In genomic region chr10:89296227-89296648, GRCh38 we compare ENCODE assay signal across 9 cellular contexts. TPM values are rescaled to one million over a fixed set of nuclear protein-coding genes. Genes with fewer than 3 reads are reported as not detected.
DNase-seq lines count a peak whose midpoint lies in the region; ATAC-seq and TF ChIP-seq lines count a peak whose summit lies in the region.
"Had no signal": no experiment of that assay in that cellular context is flagged by ENCODE, and none has a peak within 500 bp of the region (broad histone marks: within the 10 kb centered on the region; RNA-seq: fewer than 3 reads in every experiment).

No MANE protein-coding gene starts in this region.

- no peak for ATAC-seq in GM18519 (IDR thresholded peaks at IDR 0.05; ENCODE audit: low FRiP score, unreplicated experiment)

- peaks cover 21% of the 10 kb centered on the region for H3K9me3 Mint-ChIP-seq in activated T-helper 1 cell treated with anti-CD3 and anti-CD28 coated beads, Interleukin-12 subunit alpha, Interleukin-12 subunit beta, Interleukin-2, Interleukin-4 antibody, amounts not matched to agents 30 ng/mL and 10 ng/mL and 1 ng/mL, durations not matched to agents 14 hours and 24 hours and 36 hours

- no peaks in the 10 kb centered on the region for H3K9me3 ChIP-seq in muscle layer of duodenum (ENCODE audit: control insufficient read depth in 1 of 2, low read length in 2 of 2)

- no peak overlapping the region for H3K4me3 Mint-ChIP-seq in activated T-helper 1 cell treated with anti-CD3 and anti-CD28 coated beads, Interleukin-12 subunit alpha, Interleukin-12 subunit beta, Interleukin-2, Interleukin-4 antibody, amounts not matched to agents 30 ng/mL and 10 ng/mL and 1 ng/mL, durations not matched to agents 14 hours and 24 hours and 36 hours

- no peak overlapping the region for H3K27ac Mint-ChIP-seq in activated T-helper 1 cell treated with anti-CD3 and anti-CD28 coated beads, Interleukin-12 subunit alpha, Interleukin-12 subunit beta, Interleukin-2, Interleukin-4 antibody, amounts not matched to agents 30 ng/mL and 10 ng/mL and 1 ng/mL, durations not matched to agents 14 hours and 24 hours and 36 hours

- DNase-seq in AG10803 (ENCODE audit: low read depth), result peak; percentile 92
- DNase-seq in Kasumi-1 (lab: John Stamatoyannopoulos, UW), result peak; percentile 43 to 64
- no peak for DNase-seq in coronary artery (ENCODE audit: low spot score)
- no peak for DNase-seq in NCI-H1417 (lab: John Stamatoyannopoulos, UW)
- no peak for DNase-seq in cerebellum (ENCODE audit: low spot score)
- no peak for DNase-seq in activated T-helper 1 cell treated with anti-CD3 and anti-CD28 coated beads, Interleukin-12 subunit alpha, Interleukin-12 subunit beta, Interleukin-2, Interleukin-4 antibody, amounts not matched to agents 30 ng/mL and 10 ng/mL and 1 ng/mL, durations not matched to agents 14 hours and 24 hours and 36 hours (ENCODE audit: low spot score)
- DNase-seq: activated naive CD4-positive, alpha-beta T cell had no signal

- peaks cover 1% of the 10 kb centered on the region for H3K36me3 Mint-ChIP-seq in activated T-helper 1 cell treated with anti-CD3 and anti-CD28 coated beads, Interleukin-12 subunit alpha, Interleukin-12 subunit beta, Interleukin-2, Interleukin-4 antibody, amounts not matched to agents 30 ng/mL and 10 ng/mL and 1 ng/mL, durations not matched to agents 14 hours and 24 hours and 36 hours (ENCODE audit: low read depth)

- TF ChIP-seq CTCF in AG10803 (conservative IDR thresholded peaks at IDR 0.05; ENCODE audit: low read length) (no peak), coronary artery (IDR thresholded peaks at IDR 0.05) (no peak)

- peaks cover 15% of the 10 kb centered on the region for H3K4me1 Mint-ChIP-seq in activated T-helper 1 cell treated with anti-CD3 and anti-CD28 coated beads, Interleukin-12 subunit alpha, Interleukin-12 subunit beta, Interleukin-2, Interleukin-4 antibody, amounts not matched to agents 30 ng/mL and 10 ng/mL and 1 ng/mL, durations not matched to agents 14 hours and 24 hours and 36 hours (ENCODE audit: low read depth)

- H3K27me3 ChIP-seq in muscle layer of duodenum (ENCODE audit: low read depth, low read length), result no peaks in the 10 kb centered on the region

- H3K36me3 ChIP-seq in muscle layer of duodenum (ENCODE audit: control insufficient read depth in 1 of 2, insufficient read depth in 2 of 2, low read length in 2 of 2), result no peaks in the 10 kb centered on the region

- peaks cover 20% of the 10 kb centered on the region for H3K27me3 Mint-ChIP-seq in activated T-helper 1 cell treated with anti-CD3 and anti-CD28 coated beads, Interleukin-12 subunit alpha, Interleukin-12 subunit beta, Interleukin-2, Interleukin-4 antibody, amounts not matched to agents 30 ng/mL and 10 ng/mL and 1 ng/mL, durations not matched to agents 14 hours and 24 hours and 36 hours (ENCODE audit: insufficient read depth)

- H3K27ac ChIP-seq in coronary artery (peak overlapping the region; percentile 70 to 71), muscle layer of duodenum (ENCODE audit: low read length) (peak overlapping the region; percentile 59)

- no peak overlapping the region for H3K4me3 ChIP-seq in AG10803 (ENCODE audit: low read length)
- no peak overlapping the region for H3K4me3 ChIP-seq in coronary artery
- no peak overlapping the region for H3K4me3 ChIP-seq in muscle layer of duodenum (ENCODE audit: low read depth in 1 of 2, low read length in 2 of 2)

- H3K4me1 ChIP-seq in muscle layer of duodenum (ENCODE audit: control insufficient read depth in 1 of 2, insufficient read depth in 2 of 2, low read length in 2 of 2), result peaks cover 13 to 15% of the 10 kb centered on the region in 2 donors

- intact Hi-C loops in activated T-helper 1 cell treated with anti-CD3 and anti-CD28 coated beads, Interleukin-12 subunit alpha, Interleukin-12 subunit beta, Interleukin-2, Interleukin-4 antibody, amounts not matched to agents 30 ng/mL and 10 ng/mL and 1 ng/mL, durations not matched to agents 14 hours and 24 hours and 36 hours (cut with micrococcal nuclease), result no loop called here

RNA-seq across cellular contexts. Expression of gene IFIT2, which starts 5.6 kb away (rescaled TPM):
- total RNA-seq in cerebellum, result 3.4 TPM
- 0.34 and 0.47 TPM in 2 replicates for total RNA-seq in activated T-helper 1 cell treated with anti-CD3 and anti-CD28 coated beads, Interleukin-12 subunit alpha, Interleukin-12 subunit beta, Interleukin-2, Interleukin-4 antibody, amounts not matched to agents 30 ng/mL and 10 ng/mL and 1 ng/mL, durations not matched to agents 14 hours and 24 hours and 36 hours

RNA-seq across cellular contexts. Expression of gene IFIT3, which starts 31.6 kb away (rescaled TPM):
- total RNA-seq in cerebellum, result 2.4 TPM
- 0.83 and 0.91 TPM in 2 replicates for total RNA-seq in activated T-helper 1 cell treated with anti-CD3 and anti-CD28 coated beads, Interleukin-12 subunit alpha, Interleukin-12 subunit beta, Interleukin-2, Interleukin-4 antibody, amounts not matched to agents 30 ng/mL and 10 ng/mL and 1 ng/mL, durations not matched to agents 14 hours and 24 hours and 36 hours

RNA-seq across cellular contexts. Expression of gene LIPA, which starts 44.7 kb away (rescaled TPM):
- 36.4 TPM for total RNA-seq in cerebellum
- total RNA-seq in activated T-helper 1 cell treated with anti-CD3 and anti-CD28 coated beads, Interleukin-12 subunit alpha, Interleukin-12 subunit beta, Interleukin-2, Interleukin-4 antibody, amounts not matched to agents 30 ng/mL and 10 ng/mL and 1 ng/mL, durations not matched to agents 14 hours and 24 hours and 36 hours, result 5.3 and 6.2 TPM in 2 replicates

Comparison
In these comparisons a context has a peak if more than half of its experiments do, and no peak if none do; other contexts are left out.
1. DNase-seq: peak in AG10803 (single experiment) and Kasumi-1 (2 of 2); none in coronary artery (single experiment), NCI-H1417 (0 of 3), cerebellum (single experiment) and activated T-helper 1 cell treated with anti-CD3 and anti-CD28 coated beads, Interleukin-12 subunit alpha, Interleukin-12 subunit beta, Interleukin-2, Interleukin-4 antibody, amounts not matched to agents 30 ng/mL and 10 ng/mL and 1 ng/mL, durations not matched to agents 14 hours and 24 hours and 36 hours (single experiment).